Comparison of ENCODE assay signal across 15 cellular contexts in genomic region chr7:113144839-113145238, GRCh38. TPM values are rescaled to one million over a fixed set of nuclear protein-coding genes. Genes with fewer than 3 reads are reported as not detected.
DNase-seq lines count a peak whose midpoint lies in the region; ATAC-seq, FAIRE-seq and TF ChIP-seq lines count a peak whose summit lies in the region.
"Had no signal": no experiment of that assay in that cellular context is flagged by ENCODE, and none has a peak within 500 bp of the region (broad histone marks: within the 10 kb centered on the region; RNA-seq: fewer than 3 reads in every experiment).

No MANE protein-coding gene starts in this region.

- TF ChIP-seq POLR2A in HepG2 (IDR thresholded peaks at IDR 0.05; ENCODE audit: insufficient read depth in 1 of 2, low read depth in 2 of 2, low read length in 2 of 2) (no peak), right lobe of liver (IDR thresholded peaks at IDR 0.05) (no peak)

- H3K4me2 ChIP-seq in HepG2 (ENCODE audit: low read depth, low read length) (no peak overlapping the region), OCI-LY7 (ENCODE audit: low read length) (no peak overlapping the region), mammary epithelial cell (ENCODE audit: insufficient read depth, low read depth, low read length) (no peak overlapping the region)

- no peak for TF ChIP-seq CTCF in HepG2 (CRISPR knock-in tag; IDR thresholded peaks at IDR 0.05)
- no peak for TF ChIP-seq CTCF in right lobe of liver (IDR thresholded peaks at IDR 0.05)
- TF ChIP-seq CTCF in OCI-LY7 (conservative IDR thresholded peaks at IDR 0.05; ENCODE audit: low read length) = no peak
- no peak for TF ChIP-seq CTCF in type B pancreatic cell (conservative IDR thresholded peaks at IDR 0.05)
- no peak for TF ChIP-seq CTCF in mammary epithelial cell (conservative IDR thresholded peaks at IDR 0.05 in 1 of 2, IDR thresholded peaks at IDR 0.05 in 1 of 2; ENCODE audit: extremely low read depth in 1 of 2, insufficient read depth in 1 of 2, low read depth in 1 of 2, low read length in 2 of 2)

- TF ChIP-seq EP300 in HepG2 (IDR thresholded peaks at IDR 0.05; ENCODE audit: low read depth in 2 of 2, low read length in 2 of 2) (no peak), HepG2 (CRISPR knock-in tag; IDR thresholded peaks at IDR 0.05; ENCODE audit: borderline replicate concordance) (no peak)

- H3K4me1 Mint-ChIP-seq in type B pancreatic cell (ENCODE audit: unreplicated experiment) = peaks cover 5% of the 10 kb centered on the region

- POLR2A ChIA-PET in HepG2 (lab: Yijun Ruan, JAX) = no interaction called here
- POLR2A ChIA-PET in OCI-LY7 (lab: Charles Lee) = interaction anchor here (0.6 to 4.9 kb wide), 8 partner anchors 8 to 995 kb away, joined by 3 to 47 read pairs (median 4); a partner anchor contains a TSS

- TF ChIP-seq RAD21 in HepG2 (CRISPR knock-in tag; IDR thresholded peaks at IDR 0.05) = no peak

- no peak for DNase-seq in HepG2 (ENCODE audit: low spot score)
- DNase-seq in right lobe of liver = no peak
- no peak for DNase-seq in OCI-LY7 (ENCODE audit: low spot score)
- peak; percentile 26 for DNase-seq in iPS-NIHi11 (ENCODE audit: low spot score)
- DNase-seq in type B pancreatic cell (ENCODE audit: extremely low spot score, unreplicated experiment) = no peak
- DNase-seq in DMS153 treated with DMSO at 0.1 percent for 48 hours (lab: John Stamatoyannopoulos, UW; ENCODE audit: unreplicated experiment) = no peak
- DNase-seq in mammary epithelial cell = no peak
- DNase-seq in COLO668 (lab: John Stamatoyannopoulos, UW; ENCODE audit: unreplicated experiment) = no peak
- DNase-seq: AML-193, DMS79, GF-D8, NCI-H1092, NCI-H69, Peyer's patch, SHP77 had no signal

- CTCF ChIA-PET in HepG2 (lab: Yijun Ruan, JAX; ENCODE audit: low intra/inter-chr PET ratio, low total read pairs) = no interaction called here
- CTCF ChIA-PET in OCI-LY7 (lab: Charles Lee; ENCODE audit: unreplicated experiment) = no interaction called here
- CTCF ChIA-PET in mammary epithelial cell (lab: Charles Lee; ENCODE audit: low non-redundant PET) = no interaction called here

- intact Hi-C loops in HepG2 (cut with micrococcal nuclease; ENCODE audit: unreplicated experiment) (no loop called here), right lobe of liver (cut with DNase I) (no loop called here), OCI-LY7 (cut with micrococcal nuclease; ENCODE audit: unreplicated experiment) (loop anchor here (5.0 to 10.0 kb wide), 2 partner anchors 158 to 690 kb away; partner anchors contain the start of gene IFRD1), mammary epithelial cell (cut with micrococcal nuclease) (no loop called here)

- 4% methylated on average over 1 of the region's 1 CpG for WGBS in HepG2 (ENCODE audit: low lambda C conversion rate)
- WGBS in right lobe of liver (ENCODE audit: insufficient coverage, low coverage, low lambda C conversion rate, missing lambda C conversion rate) = 17% methylated on average over 1 of the region's 1 CpG
- 6% methylated on average over 1 of the region's 1 CpG for WGBS in mammary epithelial cell (ENCODE audit: low coverage, missing lambda C conversion rate)

- H2AFZ ChIP-seq in HepG2 (ENCODE audit: low read length) (no peak overlapping the region), OCI-LY7 (ENCODE audit: low read length) (peak overlapping the region; percentile 98), mammary epithelial cell (ENCODE audit: low read depth, low read length) (no peak overlapping the region)

- H3K79me2 ChIP-seq in HepG2 (ENCODE audit: insufficient read depth, low read length) = no peaks in the 10 kb centered on the region
- H3K79me2 ChIP-seq in OCI-LY7 (ENCODE audit: insufficient read depth, low read depth, low read length) = no peaks in the 10 kb centered on the region
- H3K79me2 ChIP-seq in mammary epithelial cell (ENCODE audit: insufficient read depth, low read length) = no peaks in the 10 kb centered on the region

- no peaks in the 10 kb centered on the region for H3K9me2 ChIP-seq in OCI-LY7 (ENCODE audit: insufficient read depth, low read length)

- dilution Hi-C loops in mammary epithelial cell (cut with HindIII; ENCODE audit: low sequenced_read_pairs) = no loop called here

- H3K4me3 Mint-ChIP-seq in type B pancreatic cell = no peak overlapping the region

- no peak for FAIRE-seq in HepG2 (lab: Jason Lieb, UNC)

- ATAC-seq in HepG2 (no peak), right lobe of liver (no peak)

- no peaks in the 10 kb centered on the region for H3K4me1 ChIP-seq in HepG2 (ENCODE audit: insufficient read depth, low read length)
- no peaks in the 10 kb centered on the region for H3K4me1 ChIP-seq in right lobe of liver
- H3K4me1 ChIP-seq in OCI-LY7 (ENCODE audit: insufficient read depth, low read length, poor library complexity, severe bottlenecking) = peaks cover 53% of the 10 kb centered on the region
- no peaks in the 10 kb centered on the region for H3K4me1 ChIP-seq in mammary epithelial cell (ENCODE audit: insufficient read depth, low read length)
- H3K4me1 ChIP-seq: Peyer's patch had no signal

- no peaks in the 10 kb centered on the region for H3K27me3 Mint-ChIP-seq in type B pancreatic cell

- H3K27me3 ChIP-seq in HepG2 (ENCODE audit: control insufficient read depth in 1 of 2, insufficient read depth in 2 of 2, low read length in 2 of 2) = no peaks in the 10 kb centered on the region; a peak in 1 of 5 replicates
- H3K27me3 ChIP-seq in right lobe of liver = no peaks in the 10 kb centered on the region
- peaks cover 2% of the 10 kb centered on the region for H3K27me3 ChIP-seq in mammary epithelial cell (ENCODE audit: insufficient read depth, low read length)
- H3K27me3 ChIP-seq: Peyer's patch had no signal

- in situ Hi-C loops in HepG2 (cut with HindIII; ENCODE audit: extremely low pct_ligation_motif_present, low pct_unique_long_range_greater_than_20kb) = no loop called here
- in situ Hi-C loops in mammary epithelial cell (cut with MboI; ENCODE audit: low sequenced_read_pairs in 2 of 2) = no loop called here

- H3K9me3 ChIP-seq in HepG2 (ENCODE audit: low read length) = no peaks in the 10 kb centered on the region
- H3K9me3 ChIP-seq in right lobe of liver = no peaks in the 10 kb centered on the region
- no peaks in the 10 kb centered on the region for H3K9me3 ChIP-seq in OCI-LY7 (ENCODE audit: low read length)
- no peaks in the 10 kb centered on the region for H3K9me3 ChIP-seq in mammary epithelial cell (replicated peaks; ENCODE audit: insufficient read depth, low read length)
- H3K9me3 ChIP-seq: Peyer's patch had no signal

- H3K4me3 ChIP-seq in HepG2 (replicated peaks in 1 of 3; ENCODE audit: insufficient read depth in 1 of 3, low read depth in 2 of 3, low read length in 3 of 3) = no peak overlapping the region
- H3K4me3 ChIP-seq in right lobe of liver = no peak overlapping the region
- H3K4me3 ChIP-seq in OCI-LY7 (ENCODE audit: low read depth, low read length, poor library complexity, severe bottlenecking) = no peak overlapping the region
- no peak overlapping the region for H3K4me3 ChIP-seq in mammary epithelial cell (replicated peaks in 1 of 3; ENCODE audit: insufficient read depth in 1 of 3, low read depth in 2 of 3, low read length in 3 of 3)
- H3K4me3 ChIP-seq: Peyer's patch had no signal

- BruUV-seq in HepG2 (replicated peaks; lab: Mats Ljungman, UMichigan) (no TSS peak), OCI-LY7 (replicated peaks; lab: Mats Ljungman, UMichigan) (no TSS peak), mammary epithelial cell (replicated peaks; lab: Mats Ljungman, UMichigan) (no TSS peak)

- H3K27ac ChIP-seq in HepG2 (ENCODE audit: extremely low read length, insufficient read depth, low read length) (no peak overlapping the region), right lobe of liver (no peak overlapping the region), OCI-LY7 (ENCODE audit: low read depth, low read length, poor library complexity, severe bottlenecking) (peak overlapping the region; percentile 14), mammary epithelial cell (ENCODE audit: insufficient read depth, low read depth, low read length) (no peak overlapping the region)
- H3K27ac ChIP-seq: Peyer's patch had no signal

- no peaks in the 10 kb centered on the region for H3K36me3 Mint-ChIP-seq in type B pancreatic cell

- no peaks in the 10 kb centered on the region for H3K9me3 Mint-ChIP-seq in type B pancreatic cell

- no peaks in the 10 kb centered on the region for H3K36me3 ChIP-seq in HepG2 (replicated peaks in 1 of 2; ENCODE audit: control insufficient read depth in 1 of 2, insufficient read depth in 2 of 2, low read length in 2 of 2)
- H3K36me3 ChIP-seq in right lobe of liver = no peaks in the 10 kb centered on the region
- no peaks in the 10 kb centered on the region for H3K36me3 ChIP-seq in OCI-LY7 (ENCODE audit: insufficient read depth, low read length)
- no peaks in the 10 kb centered on the region for H3K36me3 ChIP-seq in mammary epithelial cell (ENCODE audit: insufficient read depth, low read length)
- H3K36me3 ChIP-seq: Peyer's patch had no signal

- H3K27ac Mint-ChIP-seq in type B pancreatic cell = peak overlapping the region; percentile 3

- H3K9ac ChIP-seq in HepG2 (ENCODE audit: insufficient read depth, low read depth, low read length) (no peak overlapping the region), mammary epithelial cell (ENCODE audit: insufficient read depth, low read length) (no peak overlapping the region)

- no peaks in the 10 kb centered on the region for H4K20me1 ChIP-seq in HepG2 (ENCODE audit: insufficient read depth, low read length)
- H4K20me1 ChIP-seq in OCI-LY7 (ENCODE audit: insufficient read depth, low read length) = no peaks in the 10 kb centered on the region
- H4K20me1 ChIP-seq in mammary epithelial cell (ENCODE audit: insufficient read depth, low read length) = no peaks in the 10 kb centered on the region

RNA-seq across cellular contexts. Expression of gene SMIM30, which starts 26.5 kb away (rescaled TPM):
- 23.5 and 32.1 TPM in 2 replicates for total RNA-seq in HepG2 (2016; rRNA removed; fragmentation: Illumina TruSeq; extraction: Trizol)
- 13.3 and 17.7 TPM in 2 replicates for total RNA-seq in HepG2 (2016; cell fraction: cytosol; rRNA removed; fragmentation: Illumina TruSeq; extraction: Trizol; ENCODE audit: low read depth)
- 25.0 and 34.1 TPM in 2 replicates for total RNA-seq in HepG2 (2016; cell fraction: insoluble cytoplasmic fraction; rRNA removed; fragmentation: Illumina TruSeq; extraction: Trizol)
- total RNA-seq in HepG2 (2016; cell fraction: membrane; rRNA removed; fragmentation: Illumina TruSeq; extraction: Trizol) = 23.7 and 28.3 TPM in 2 replicates
- 12.7 and 13.1 TPM in 2 replicates for total RNA-seq in HepG2 (2016; cell fraction: nucleus; rRNA removed; fragmentation: Illumina TruSeq; extraction: Trizol)
- 21.2 and 25.2 TPM in 2 replicates for polyA plus RNA-seq in HepG2 (2011; rRNA removed)
- polyA plus RNA-seq in HepG2 (2011; cell fraction: cytosol; rRNA removed) = 12.7 and 19.2 TPM in 2 replicates
- 3.9 and 5.7 TPM in 2 replicates for polyA plus RNA-seq in HepG2 (2011; cell fraction: nucleus; rRNA removed)
- polyA plus RNA-seq in HepG2 (2012) = 19.2 and 26.7 TPM in 2 replicates
- 14.0 and 24.2 TPM in 2 replicates for polyA plus RNA-seq in HepG2 (2016; cell fraction: cytosol; fragmentation: Illumina TruSeq; extraction: Trizol; ENCODE audit: low read depth)
- polyA plus RNA-seq in HepG2 (2016; cell fraction: insoluble cytoplasmic fraction; fragmentation: Illumina TruSeq; extraction: Trizol; ENCODE audit: low read depth) = 39.7 and 40.7 TPM in 2 replicates
- 26.7 and 33.9 TPM in 2 replicates for polyA plus RNA-seq in HepG2 (2016; cell fraction: membrane; fragmentation: Illumina TruSeq; extraction: Trizol; ENCODE audit: low read depth)
- polyA plus RNA-seq in HepG2 (2016; cell fraction: nucleus; fragmentation: Illumina TruSeq; extraction: Trizol; ENCODE audit: insufficient read depth, low read depth) = 26.5 and 27.5 TPM in 2 replicates
- polyA minus RNA-seq in HepG2 (2011; rRNA and poly(A)+ RNA removed; ENCODE audit: low replicate concordance) = 7.0 and 18.3 TPM in 2 replicates
- polyA minus RNA-seq in HepG2 (2011; cell fraction: cytosol; rRNA and poly(A)+ RNA removed) = 5.3 and 7.0 TPM in 2 replicates
- 4.4 and 8.2 TPM in 2 replicates for polyA minus RNA-seq in HepG2 (2011; cell fraction: nucleus; rRNA and poly(A)+ RNA removed)
- 10 to 100 TPM; 14.2 to 31.9 (median 20.0) TPM for total RNA-seq in right lobe of liver
- 45.5 and 55.1 TPM in 2 replicates for total RNA-seq in OCI-LY7 (2014; rRNA removed; shearing (Covaris generic))
- 43.3 and 48.7 TPM in 2 replicates for total RNA-seq in OCI-LY7 (2022)
- 43.6 and 48.1 TPM in 2 replicates for total RNA-seq in type B pancreatic cell (ENCODE audit: low replicate concordance)
- total RNA-seq in mammary epithelial cell = 10 to 100 TPM; 44.1 to 80.5 TPM
- 46.2 TPM for polyA plus RNA-seq in mammary epithelial cell
- 22.0 TPM for polyA minus RNA-seq in mammary epithelial cell

RNA-seq across cellular contexts. Expression of gene GPR85, which starts 58.2 kb away (rescaled TPM):
- total RNA-seq in HepG2 (2016; rRNA removed; fragmentation: Illumina TruSeq; extraction: Trizol) = not detected in 2 replicates
- not detected in 2 replicates for total RNA-seq in HepG2 (2016; cell fraction: cytosol; rRNA removed; fragmentation: Illumina TruSeq; extraction: Trizol; ENCODE audit: low read depth)
- total RNA-seq in HepG2 (2016; cell fraction: insoluble cytoplasmic fraction; rRNA removed; fragmentation: Illumina TruSeq; extraction: Trizol) = not detected in 2 replicates
- total RNA-seq in HepG2 (2016; cell fraction: membrane; rRNA removed; fragmentation: Illumina TruSeq; extraction: Trizol) = not detected in 2 replicates
- total RNA-seq in HepG2 (2016; cell fraction: nucleus; rRNA removed; fragmentation: Illumina TruSeq; extraction: Trizol) = not detected in 2 replicates
- not detected in 2 replicates for polyA plus RNA-seq in HepG2 (2011; rRNA removed)
- polyA plus RNA-seq in HepG2 (2011; cell fraction: cytosol; rRNA removed) = not detected in 2 replicates
- not detected in 2 replicates for polyA plus RNA-seq in HepG2 (2011; cell fraction: nucleus; rRNA removed)
- polyA plus RNA-seq in HepG2 (2012) = not detected in 2 replicates
- polyA plus RNA-seq in HepG2 (2016; cell fraction: cytosol; fragmentation: Illumina TruSeq; extraction: Trizol; ENCODE audit: low read depth) = not detected in 2 replicates
- not detected in 2 replicates for polyA plus RNA-seq in HepG2 (2016; cell fraction: insoluble cytoplasmic fraction; fragmentation: Illumina TruSeq; extraction: Trizol; ENCODE audit: low read depth)
- not detected in 2 replicates for polyA plus RNA-seq in HepG2 (2016; cell fraction: membrane; fragmentation: Illumina TruSeq; extraction: Trizol; ENCODE audit: low read depth)
- polyA plus RNA-seq in HepG2 (2016; cell fraction: nucleus; fragmentation: Illumina TruSeq; extraction: Trizol; ENCODE audit: insufficient read depth, low read depth) = not detected in 2 replicates
- polyA minus RNA-seq in HepG2 (2011; rRNA and poly(A)+ RNA removed; ENCODE audit: low replicate concordance) = not detected in 2 replicates
- polyA minus RNA-seq in HepG2 (2011; cell fraction: cytosol; rRNA and poly(A)+ RNA removed) = not detected in 2 replicates
- not detected in 2 replicates for polyA minus RNA-seq in HepG2 (2011; cell fraction: nucleus; rRNA and poly(A)+ RNA removed)
- total RNA-seq in right lobe of liver = under 1 TPM; 0.06 to 0.80 (median 0.33) TPM
- not detected in 2 replicates for total RNA-seq in OCI-LY7 (2014; rRNA removed; shearing (Covaris generic))
- total RNA-seq in OCI-LY7 (2022) = not detected in 2 replicates
- 0.81 and 5.0 TPM in 2 replicates for total RNA-seq in type B pancreatic cell (ENCODE audit: low replicate concordance)
- 1 to 10 TPM; 1.1 to 2.2 TPM for total RNA-seq in mammary epithelial cell
- polyA plus RNA-seq in mammary epithelial cell = 0.15 TPM
- not detected for polyA minus RNA-seq in mammary epithelial cell
- total RNA-seq: Peyer's patch had no signal
